Comparison of ENCODE assay signal across 12 cellular contexts in genomic region chr12:14950421-14950820, GRCh38. TPM values are rescaled to one million over a fixed set of nuclear protein-coding genes. Genes with fewer than 3 reads are reported as not detected.
DNase-seq lines count a peak whose midpoint lies in the region; ATAC-seq and TF ChIP-seq lines count a peak whose summit lies in the region.
"Had no signal": no experiment of that assay in that cellular context is flagged by ENCODE, and none has a peak within 500 bp of the region (broad histone marks: within the 10 kb centered on the region; RNA-seq: fewer than 3 reads in every experiment).

No MANE protein-coding gene starts in this region.

- peaks cover 33% of the 10 kb centered on the region for H3K36me3 Mint-ChIP-seq in T-helper 17 cell (ENCODE audit: low read depth)

- peak; percentile 54 for DNase-seq in stimulated activated CD4-positive, alpha-beta T cell treated with anti-CD3 and anti-CD28 coated beads, Interleukin-15, amount 100 ng/mL, for 24 hours
- DNase-seq in stimulated activated CD4-positive, alpha-beta T cell treated with anti-CD3 and anti-CD28 coated beads, Interleukin-4, amount 100 ng/mL, for 1 hour = no peak
- DNase-seq in T-helper 17 cell = no peak
- DNase-seq in hepatocyte (ENCODE audit: low spot score) = no peak
- DNase-seq in upper lobe of left lung = no peak
- DNase-seq in NCI-H2196 treated with DMSO at 0.1 percent for 48 hours (lab: John Stamatoyannopoulos, UW; ENCODE audit: unreplicated experiment) = no peak
- no peak for DNase-seq in coronary artery (ENCODE audit: low spot score)
- DNase-seq: caudate nucleus, NCI-H2227 treated with DMSO at 0.1 percent for 48 hours, retina had no signal

- no peaks in the 10 kb centered on the region for H3K79me2 ChIP-seq in hepatocyte

- H3K4me1 Mint-ChIP-seq in T-helper 17 cell = peaks cover 78% of the 10 kb centered on the region

- H3K27me3 ChIP-seq in hepatocyte (no peaks in the 10 kb centered on the region), upper lobe of left lung (no peaks in the 10 kb centered on the region)

- H3K4me2 ChIP-seq in hepatocyte = no peak overlapping the region

- 59% methylated on average over 4 of the region's 4 CpGs for WGBS in hepatocyte (ENCODE audit: low lambda C conversion rate, missing lambda C conversion rate)
- 70 to 76% methylated on average over 4 of the region's 4 CpGs for WGBS in upper lobe of left lung, 2 donors

- H3K9me2 ChIP-seq in hepatocyte (replicated peaks; ENCODE audit: insufficient read depth) = no peaks in the 10 kb centered on the region

- H3K9me3 ChIP-seq in T-helper 17 cell (ENCODE audit: control insufficient read depth, low read length, poor library complexity, severe bottlenecking) (no peaks in the 10 kb centered on the region), hepatocyte (ENCODE audit: low read depth) (no peaks in the 10 kb centered on the region), upper lobe of left lung (no peaks in the 10 kb centered on the region)

- H3K4me3 Mint-ChIP-seq in T-helper 17 cell = peak overlapping the region; percentile 86

- TF ChIP-seq POLR2A in upper lobe of left lung (IDR thresholded peaks at IDR 0.05) = no peak

- no peak for TF ChIP-seq EP300 in upper lobe of left lung (IDR thresholded peaks at IDR 0.05)

- H3K36me3 ChIP-seq in hepatocyte (replicated peaks; ENCODE audit: insufficient read depth, low read depth) (no peaks in the 10 kb centered on the region), upper lobe of left lung (peaks cover 0 to 39% (median 17%) of the 10 kb centered on the region in 4 donors)

- H3K27ac ChIP-seq in hepatocyte (peak overlapping the region; percentile 68), upper lobe of left lung (peak overlapping the region in 3 of 4 donors; percentile 66 to 85 (median 80)), coronary artery (peak overlapping the region in 1 of 2 donors; percentile 86)

- H3K27me3 Mint-ChIP-seq in T-helper 17 cell = no peaks in the 10 kb centered on the region

- H3K4me1 ChIP-seq in hepatocyte (ENCODE audit: insufficient read depth) = peaks cover 38% of the 10 kb centered on the region
- H3K4me1 ChIP-seq in upper lobe of left lung = peaks cover 75 to 89% (median 84%) of the 10 kb centered on the region in 4 donors

- TF ChIP-seq CTCF in hepatocyte (IDR thresholded peaks at IDR 0.05; ENCODE audit: poor library complexity) (no peak), upper lobe of left lung (IDR thresholded peaks at IDR 0.05) (no peak), coronary artery (IDR thresholded peaks at IDR 0.05) (no peak)

- no peak overlapping the region for H2AFZ ChIP-seq in hepatocyte

- ATAC-seq in T-helper 17 cell (no peak), upper lobe of left lung (ENCODE audit: low FRiP score in 2 of 2) (no peak), GM21619 (IDR thresholded peaks at IDR 0.05; ENCODE audit: unreplicated experiment) (no peak)

- H3K4me3 ChIP-seq in hepatocyte (no peak overlapping the region), upper lobe of left lung (no peak overlapping the region), coronary artery (no peak overlapping the region)

- H3K27ac Mint-ChIP-seq in T-helper 17 cell = peak overlapping the region; percentile 100

- no peaks in the 10 kb centered on the region for H4K20me1 ChIP-seq in hepatocyte (ENCODE audit: insufficient read depth, poor library complexity, severe bottlenecking)

RNA-seq across cellular contexts. Expression of gene ARHGDIB, which starts 11.0 kb away (rescaled TPM):
- 100 to 1,000 TPM; 895 to 936 TPM for total RNA-seq in T-helper 17 cell
- 13.3 and 20.4 TPM in 2 replicates for total RNA-seq in hepatocyte
- 14.2 and 24.5 TPM in 2 replicates for polyA plus RNA-seq in hepatocyte
- 100 to 1,000 TPM; 169 to 307 (median 211) TPM for total RNA-seq in upper lobe of left lung

RNA-seq across cellular contexts. Expression of gene ERP27, which starts 12.1 kb away (rescaled TPM):
- total RNA-seq in T-helper 17 cell (10 to 100 TPM in 1 of 2 donors, 1 to 10 TPM in 1; 9.9 to 14.9 TPM), hepatocyte (48.0 and 49.7 TPM in 2 replicates), upper lobe of left lung (10 to 100 TPM in 1 of 6 donors, 1 to 10 TPM in 4, not detected in 1; 1.2 to 25.0 (median 9.3) TPM)
- polyA plus RNA-seq in hepatocyte = 53.7 and 60.0 TPM in 2 replicates
- total RNA-seq: temporal lobe had no signal

RNA-seq across cellular contexts. Expression of gene PDE6H, which starts 22.4 kb away (rescaled TPM):
- total RNA-seq in T-helper 17 cell (not detected), hepatocyte (not detected in 2 replicates), upper lobe of left lung (not detected)
- polyA plus RNA-seq in hepatocyte = not detected in 2 replicates
